In the genomic region with DNA sequence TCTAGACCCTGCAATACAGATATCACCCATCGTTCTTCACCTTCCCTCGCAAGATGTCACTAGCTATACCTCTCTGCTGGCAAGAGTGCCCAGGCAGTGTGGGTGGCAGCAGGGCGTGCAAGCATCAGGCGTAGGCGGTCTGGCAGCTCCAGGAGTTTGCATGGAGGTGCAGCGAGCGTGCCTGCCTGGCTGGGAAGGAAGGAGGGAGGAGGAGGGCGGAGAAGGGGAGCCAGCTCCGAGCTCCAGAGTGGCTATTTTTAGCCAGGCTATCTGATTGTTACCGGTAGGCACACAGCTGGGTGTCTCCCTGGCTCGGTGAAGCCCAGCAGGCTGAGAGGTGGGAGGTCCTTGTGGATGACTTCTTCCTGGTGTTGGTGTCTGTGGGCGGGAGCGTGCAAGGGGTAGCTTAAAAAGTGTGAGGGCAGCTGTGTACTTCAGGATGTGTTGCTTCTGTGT, we compare ENCODE assay signal across 8 cellular contexts. TPM values are rescaled to one million over a fixed set of nuclear protein-coding genes. Genes with fewer than 3 reads are reported as not detected.
A peak's percentile ranks its signal among the peaks of the same experiment; 100 is the strongest.
DNase-seq lines count a peak whose midpoint lies in the region; ATAC-seq, FAIRE-seq and TF ChIP-seq lines count a peak whose summit lies in the region.

No MANE protein-coding gene starts in this region.

- no peaks in the 10 kb centered on the region for H3K9me2 ChIP-seq in OCI-LY7 (ENCODE audit: insufficient read depth, low read length)

- TF ChIP-seq CTCF in OCI-LY7 (conservative IDR thresholded peaks at IDR 0.05; ENCODE audit: low read length) = no peak
- TF ChIP-seq CTCF in brain microvascular endothelial cell (IDR thresholded peaks at IDR 0.05; ENCODE audit: low read depth, low read length, missing control alignments) = no peak

- H3K27me3 ChIP-seq in brain microvascular endothelial cell (replicated peaks) = no peaks in the 10 kb centered on the region
- no peaks in the 10 kb centered on the region for H3K27me3 ChIP-seq in small intestine (ENCODE audit: control insufficient read depth in 2 of 2, insufficient read depth in 2 of 2, low read length in 2 of 2)

- H3K4me1 ChIP-seq in OCI-LY7 (ENCODE audit: insufficient read depth, low read length, poor library complexity, severe bottlenecking) (peaks cover 42% of the 10 kb centered on the region), small intestine (ENCODE audit: control insufficient read depth in 2 of 2, insufficient read depth in 1 of 2, low read depth in 1 of 2, low read length in 1 of 2) (peaks cover 10 to 29% of the 10 kb centered on the region in 2 donors)

- H3K4me3 ChIP-seq in OCI-LY7 (ENCODE audit: low read depth, low read length, poor library complexity, severe bottlenecking) = no peak overlapping the region
- peak overlapping the region; percentile 20 for H3K4me3 ChIP-seq in brain microvascular endothelial cell (ENCODE audit: low read depth, low read length)
- no peak overlapping the region for H3K4me3 ChIP-seq in small intestine (ENCODE audit: low read depth in 1 of 2, low read length in 2 of 2)

- ATAC-seq in HG03457 (IDR thresholded peaks at IDR 0.05; ENCODE audit: unreplicated experiment) = no peak

- H3K36me3 ChIP-seq in OCI-LY7 (ENCODE audit: insufficient read depth, low read length) (peaks cover 13% of the 10 kb centered on the region; the same call in 1 of the 2 replicates), brain microvascular endothelial cell (replicated peaks) (peaks cover 14% of the 10 kb centered on the region), small intestine (ENCODE audit: control insufficient read depth in 2 of 2, insufficient read depth in 2 of 2, low read length in 2 of 2) (peaks cover 0 to 9% of the 10 kb centered on the region in 2 donors)

- no peak for FAIRE-seq in small intestine (lab: Jason Lieb, UNC)

- BruUV-seq in OCI-LY7 (replicated peaks; lab: Mats Ljungman, UMichigan) = no TSS peak

- H3K4me2 ChIP-seq in OCI-LY7 (ENCODE audit: low read length) = peak overlapping the region; percentile 36; the same call in 1 of the 2 replicates

- no peaks in the 10 kb centered on the region for H4K20me1 ChIP-seq in OCI-LY7 (ENCODE audit: insufficient read depth, low read length)

- 8 to 19% (median 16%) methylated on average over 13 of the region's 13 CpGs for WGBS in small intestine, 3 donors

- in situ Hi-C loops in brain microvascular endothelial cell (cut with HindIII; ENCODE audit: low pct_ligation_motif_present, low sequenced_read_pairs) = no loop called here

- POLR2A ChIA-PET in OCI-LY7 (lab: Charles Lee) = interaction anchor here (1.4 kb wide), 1 partner anchor 11 kb away, joined by 3 read pairs; no protein-coding TSS in a partner anchor

- peak; percentile 15 for DNase-seq in stimulated activated CD4-positive, alpha-beta T cell treated with anti-CD3 and anti-CD28 coated beads, Interleukin-12 subunit alpha, Interleukin-12 subunit beta, amount 100 ng/mL, for 4 hours
- no peak for DNase-seq in stimulated activated CD4-positive, alpha-beta T cell treated with anti-CD3 and anti-CD28 coated beads, Interleukin-2, amount 100 ng/mL, for 48 hours
- DNase-seq in OCI-LY7 (ENCODE audit: low spot score) (no peak), brain microvascular endothelial cell (peak; percentile 46), iPS-NIHi7 (ENCODE audit: extremely low spot score) (peak; percentile 86), small intestine (peak; percentile 51), NK-92 (lab: John Stamatoyannopoulos, UW; ENCODE audit: unreplicated experiment) (no peak)

- intact Hi-C loops in OCI-LY7 (cut with micrococcal nuclease; ENCODE audit: unreplicated experiment) = loop anchor here (10.0 kb wide), 1 partner anchor 394 kb away; no protein-coding TSS in a partner anchor

- no peaks in the 10 kb centered on the region for H3K79me2 ChIP-seq in OCI-LY7 (ENCODE audit: insufficient read depth, low read depth, low read length)

- CTCF ChIA-PET in OCI-LY7 (lab: Charles Lee; ENCODE audit: unreplicated experiment) = no interaction called here

- H3K9me3 ChIP-seq in OCI-LY7 (ENCODE audit: low read length) = no peaks in the 10 kb centered on the region
- no peaks in the 10 kb centered on the region for H3K9me3 ChIP-seq in small intestine (ENCODE audit: control insufficient read depth, low read depth)

- H3K27ac ChIP-seq in OCI-LY7 (ENCODE audit: low read depth, low read length, poor library complexity, severe bottlenecking) (no peak overlapping the region), brain microvascular endothelial cell (no peak overlapping the region), small intestine (ENCODE audit: low read depth in 1 of 2, low read length in 1 of 2) (no peak overlapping the region)

- H2AFZ ChIP-seq in OCI-LY7 (ENCODE audit: low read length) = no peak overlapping the region

RNA-seq across cellular contexts. Expression of gene FOXJ2, which starts 6.2 kb away (rescaled TPM):
- 4.1 and 5.7 TPM in 2 replicates for total RNA-seq in OCI-LY7 (2014; rRNA removed; shearing (Covaris generic))
- 9.3 and 9.9 TPM in 2 replicates for total RNA-seq in OCI-LY7 (2022)
- polyA plus RNA-seq in small intestine = 1 to 10 TPM; 3.8 to 6.8 (median 4.0) TPM

RNA-seq across cellular contexts. Expression of gene C3AR1, which starts 27.5 kb away (rescaled TPM):
- not detected in 2 replicates for total RNA-seq in OCI-LY7 (2014; rRNA removed; shearing (Covaris generic))
- total RNA-seq in OCI-LY7 (2022) = not detected in 2 replicates
- 1 to 10 TPM; 2.7 to 7.5 (median 2.9) TPM for polyA plus RNA-seq in small intestine

RNA-seq across cellular contexts. Expression of gene NECAP1, which starts 43.4 kb away (rescaled TPM):
- 34.7 and 35.6 TPM in 2 replicates for total RNA-seq in OCI-LY7 (2014; rRNA removed; shearing (Covaris generic))
- 27.1 and 29.0 TPM in 2 replicates for total RNA-seq in OCI-LY7 (2022)
- 10 to 100 TPM; 23.6 to 49.0 (median 33.2) TPM for polyA plus RNA-seq in small intestine

Comparison
In these comparisons a context has a peak if more than half of its experiments do, and no peak if none do; other contexts are left out.
1. DNase-seq: peak in stimulated activated CD4-positive, alpha-beta T cell treated with anti-CD3 and anti-CD28 coated beads, Interleukin-12 subunit alpha, Interleukin-12 subunit beta, amount 100 ng/mL, for 4 hours (single experiment), brain microvascular endothelial cell (single experiment), iPS-NIHi7 (single experiment) and small intestine (single experiment); none in stimulated activated CD4-positive, alpha-beta T cell treated with anti-CD3 and anti-CD28 coated beads, Interleukin-2, amount 100 ng/mL, for 48 hours (0 of 2), OCI-LY7 (single experiment) and NK-92 (single experiment).